Comparison of ENCODE assay signal across 8 cellular contexts in the genomic region with DNA sequence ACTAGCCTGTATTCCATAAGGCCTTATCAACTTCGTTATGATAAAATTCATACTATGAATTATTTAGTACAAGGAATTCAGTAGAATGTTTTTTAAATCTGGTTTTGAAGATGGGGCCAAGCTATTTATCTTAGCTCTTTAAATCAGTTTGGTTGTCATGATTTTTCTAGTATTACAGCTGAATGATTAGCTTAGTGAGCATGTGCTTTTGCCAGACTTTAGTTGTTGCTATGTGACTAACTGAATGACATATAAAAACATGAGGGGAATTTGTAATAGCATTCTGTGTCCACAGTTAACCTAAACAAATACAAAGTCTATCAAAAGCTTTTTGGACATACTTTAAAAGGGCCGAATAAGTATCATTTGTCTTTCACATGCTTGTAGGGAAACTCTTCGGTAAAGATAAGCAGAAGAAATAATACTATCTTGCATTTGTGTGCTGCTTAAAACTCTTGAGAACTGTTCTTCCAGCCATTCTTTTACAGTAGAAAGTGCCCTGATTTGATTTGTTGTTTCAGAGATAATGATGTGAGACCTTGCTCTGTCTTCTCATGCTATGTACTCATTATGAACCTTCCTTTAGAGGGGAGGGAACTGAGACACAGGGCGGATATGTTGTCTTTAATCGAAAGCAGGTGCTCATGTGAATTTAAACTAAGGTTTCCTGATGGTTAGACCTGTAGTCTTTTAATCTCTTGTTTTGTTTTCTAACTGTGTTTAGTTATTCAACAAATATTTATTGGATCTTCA. TPM values are rescaled to one million over a fixed set of nuclear protein-coding genes. Genes with fewer than 3 reads are reported as not detected.
DNase-seq lines count a peak whose midpoint lies in the region; ATAC-seq and TF ChIP-seq lines count a peak whose summit lies in the region.

No MANE protein-coding gene starts in this region.

- POLR2A ChIA-PET in T-cell (lab: Charles Lee): interaction anchor here in 1 of 2 donors (1.2 kb wide), 1 partner anchor 10 kb away, joined by 7 read pairs; no protein-coding TSS in a partner anchor

- H3K27ac ChIP-seq in left lung (peak overlapping the region; percentile 5 to 47), esophagus muscularis mucosa (replicated peaks in 1 of 4) (no peak overlapping the region)

- H3K4me1 Mint-ChIP-seq in T-cell: peaks cover 83 to 96% (median 88%) of the 10 kb centered on the region in 3 donors

- H3K27me3 ChIP-seq in left lung (no peaks in the 10 kb centered on the region), esophagus muscularis mucosa (no peaks in the 10 kb centered on the region)

- H3K4me3 ChIP-seq in left lung (no peak overlapping the region), esophagus muscularis mucosa (no peak overlapping the region)

- WGBS in esophagus muscularis mucosa: 55% methylated on average over 5 of the region's 5 CpGs

- no peaks in the 10 kb centered on the region for H3K36me3 Mint-ChIP-seq in T-cell

- no peaks in the 10 kb centered on the region for H3K27me3 Mint-ChIP-seq in T-cell

- intact Hi-C loops in left lung (cut with DNase I): no loop called here
- intact Hi-C loops in esophagus muscularis mucosa (cut with DNase I): no loop called here

- TF ChIP-seq CTCF in left lung (IDR thresholded peaks at IDR 0.05) (no peak), esophagus muscularis mucosa (IDR thresholded peaks at IDR 0.05) (no peak)

- H3K9me3 Mint-ChIP-seq in T-cell: no peaks in the 10 kb centered on the region

- H3K36me3 ChIP-seq in left lung (no peaks in the 10 kb centered on the region), esophagus muscularis mucosa (no peaks in the 10 kb centered on the region)

- TF ChIP-seq POLR2A in esophagus muscularis mucosa (IDR thresholded peaks at IDR 0.05; ENCODE audit: low read depth): no peak

- TF ChIP-seq EP300 in esophagus muscularis mucosa (IDR thresholded peaks at IDR 0.05): no peak

- peak; percentile 54 for ATAC-seq in GM18858 (IDR thresholded peaks at IDR 0.05; ENCODE audit: unreplicated experiment)
- ATAC-seq in HG02623 (IDR thresholded peaks at IDR 0.05; ENCODE audit: unreplicated experiment): peak; percentile 57
- peak; percentile 83 to 90 (median 86) for ATAC-seq in T-cell (replicated peaks in 1 of 4)
- ATAC-seq in left lung: peak; percentile 48

- CTCF ChIA-PET in T-cell (lab: Charles Lee): interaction anchor here in 1 of 2 donors (0.6 to 1.2 kb wide), 2 partner anchors 15 to 56 kb away, joined by 3 read pairs; no protein-coding TSS in a partner anchor

- peak in 3 of 34 experiments; percentile 13 to 22 (median 20) for DNase-seq in T-cell
- DNase-seq in left lung: no peak
- no peak for DNase-seq in activated CD8-positive, alpha-beta memory T cell treated with anti-CD3 and anti-CD28 coated beads, Interleukin-2, amount 50 U/mL, for 4 hours
- no peak for DNase-seq in esophagus muscularis mucosa (ENCODE audit: extremely low spot score)
- no peak for DNase-seq in stimulated activated CD4-positive, alpha-beta T cell treated with anti-CD3 and anti-CD28 coated beads, Interleukin-12 subunit alpha, Interleukin-12 subunit beta, amount 100 ng/mL, for 4 hours
- DNase-seq in NCI-H526 treated with DMSO at 0.1 percent for 48 hours (lab: John Stamatoyannopoulos, UW): no peak

- peak overlapping the region; percentile 50 to 57 (median 54) for H3K4me3 Mint-ChIP-seq in T-cell

- H3K9me3 ChIP-seq in left lung: no peaks in the 10 kb centered on the region
- H3K9me3 ChIP-seq in esophagus muscularis mucosa: no peaks in the 10 kb centered on the region

- H3K4me1 ChIP-seq in left lung: peaks cover 32 to 89% of the 10 kb centered on the region in 2 donors
- H3K4me1 ChIP-seq in esophagus muscularis mucosa: peaks cover 67 to 91% (median 69%) of the 10 kb centered on the region in 4 donors

- H3K27ac Mint-ChIP-seq in T-cell: peak overlapping the region; percentile 92 to 94

RNA-seq across cellular contexts. Expression of a gene that starts 18.8 kb away (rescaled TPM):
- total RNA-seq in T-cell (10 to 100 TPM; 31.8 to 75.4 (median 69.9) TPM), left lung (100 to 1,000 TPM in 1 of 2 donors, 10 to 100 TPM in 1; 82.6 to 102 TPM), esophagus muscularis mucosa (100 to 1,000 TPM; 110 to 196 (median 158) TPM)

Comparison
In these comparisons a context has a peak if more than half of its experiments do, and no peak if none do; other contexts are left out.
1. H3K27ac ChIP-seq: peak in left lung (2 of 2); none in esophagus muscularis mucosa (0 of 4).
2. Peak in every context shown above with its lines, with median percentiles within 50 percentile points of each other: ATAC-seq.